Comparison of ENCODE assay signal across 21 cellular contexts in the genomic region with DNA sequence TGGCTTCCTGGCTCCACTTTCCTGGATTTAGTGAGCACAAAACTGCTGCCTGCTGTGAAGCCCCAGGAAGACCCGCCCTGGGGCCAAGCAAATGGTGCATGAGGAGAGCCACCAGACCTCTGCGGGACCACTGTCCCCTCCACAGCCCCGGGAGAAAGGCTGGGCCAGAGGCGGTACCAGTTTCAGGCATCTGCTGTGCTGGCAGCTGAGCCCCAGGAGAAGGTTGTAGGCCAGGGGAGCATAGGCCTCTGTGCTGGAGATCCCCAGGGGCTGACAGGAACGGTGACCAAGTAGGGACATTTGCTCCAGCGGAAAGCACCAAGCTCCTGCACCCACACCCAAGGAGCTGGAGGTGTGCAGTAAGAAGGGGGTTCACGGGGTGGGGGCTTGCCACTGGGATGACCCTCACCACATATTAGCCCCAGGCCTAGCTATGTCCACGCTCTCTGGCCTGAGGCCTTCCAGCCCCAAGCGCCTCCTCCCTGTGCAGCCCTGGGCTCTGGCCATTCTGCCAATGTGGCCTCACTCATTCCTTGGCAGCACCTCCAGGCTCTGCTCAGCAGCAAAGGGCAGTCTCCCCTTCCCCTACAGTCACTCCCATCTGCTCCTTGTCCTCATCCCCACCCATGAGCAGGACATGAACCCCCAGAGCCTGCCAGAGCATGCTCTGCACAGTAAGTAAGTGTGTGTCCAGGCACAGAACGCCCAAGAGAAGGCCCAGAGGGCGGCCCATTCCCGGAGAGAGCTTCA. TPM values are rescaled to one million over a fixed set of nuclear protein-coding genes. Genes with fewer than 3 reads are reported as not detected.
A peak's percentile ranks its signal among the peaks of the same experiment; 100 is the strongest.
DNase-seq lines count a peak whose midpoint lies in the region; ATAC-seq, FAIRE-seq and TF ChIP-seq lines count a peak whose summit lies in the region.
"Had no signal": no experiment of that assay in that cellular context is flagged by ENCODE, and none has a peak within 500 bp of the region (broad histone marks: within the 10 kb centered on the region; RNA-seq: fewer than 3 reads in every experiment).

No MANE protein-coding gene starts in this region.

- H3K4me3 Mint-ChIP-seq in GM23338 = no peak overlapping the region

- H3F3A ChIP-seq in GM23338 (replicated peaks; ENCODE audit: low read depth) = no peaks in the 10 kb centered on the region

- peaks cover 5% of the 10 kb centered on the region for H3K27me3 Mint-ChIP-seq in GM23338 (ENCODE audit: insufficient read depth, low read depth, poor library complexity)

- no peak for TF ChIP-seq POLR2A in K562 (conservative IDR thresholded peaks at IDR 0.05)

- CTCF ChIA-PET in K562 (lab: Yijun Ruan, JAX; ENCODE audit: low intra/inter-chr PET ratio) = interaction anchor here (0.6 kb wide), 1 partner anchor 78 kb away, joined by 3 read pairs; no protein-coding TSS in a partner anchor

- no peak overlapping the region for H3K27ac Mint-ChIP-seq in GM23338

- no peak overlapping the region for H3K4me3 ChIP-seq in GM12865 (ENCODE audit: low read depth, low read length)
- no peak overlapping the region for H3K4me3 ChIP-seq in K562
- H3K4me3 ChIP-seq in thymus (ENCODE audit: low read length) = no peak overlapping the region
- no peak overlapping the region for H3K4me3 ChIP-seq in GM23338

- H3K9me3 Mint-ChIP-seq in GM23338 = no peaks in the 10 kb centered on the region

- peaks cover 0 to 29% of the 10 kb centered on the region in 2 experiments; a peak in 4 of 5 replicates for H3K4me1 ChIP-seq in K562 (replicated peaks in 1 of 2; ENCODE audit: control insufficient read depth in 2 of 2, insufficient read depth in 2 of 2, low read length in 2 of 2)
- H3K4me1 ChIP-seq in thymus (ENCODE audit: control insufficient read depth, insufficient read depth, low read length) = peaks cover 3% of the 10 kb centered on the region
- no peaks in the 10 kb centered on the region for H3K4me1 ChIP-seq in GM23338 (ENCODE audit: insufficient read depth)

- H3K36me3 ChIP-seq in K562 (ENCODE audit: control insufficient read depth, insufficient read depth, low read length) (peaks cover 61% of the 10 kb centered on the region), thymus (ENCODE audit: control insufficient read depth, insufficient read depth) (peaks cover 33% of the 10 kb centered on the region), GM23338 (ENCODE audit: insufficient read depth) (no peaks in the 10 kb centered on the region)

- 83% methylated on average over 12 of the region's 12 CpGs for whole genome bisulfite sequencing in K562 (ENCODE audit: insufficient coverage, low coverage, missing lambda C conversion rate)
- 98% methylated on average over 12 of the region's 12 CpGs for WGBS in thymus

- in situ Hi-C loops in K562 (cut with MboI) = no loop called here

- peaks cover 22% of the 10 kb centered on the region for H3K36me3 Mint-ChIP-seq in GM23338 (ENCODE audit: low read depth)

- no TSS peak for BruUV-seq in K562 (replicated peaks; lab: Mats Ljungman, UMichigan)

- no peak for TF ChIP-seq EP300 in K562 (IDR thresholded peaks at IDR 0.05; ENCODE audit: low read length)

- TF ChIP-seq RAD21 in K562 (CRISPR knock-in tag; conservative IDR thresholded peaks at IDR 0.05 in 1 of 2, IDR thresholded peaks at IDR 0.05 in 1 of 2) = no peak

- H3K27me3 ChIP-seq in K562 (ENCODE audit: control insufficient read depth in 2 of 2, insufficient read depth in 2 of 2, low read length in 2 of 2) (no peaks in the 10 kb centered on the region), thymus (ENCODE audit: control insufficient read depth, insufficient read depth) (no peaks in the 10 kb centered on the region), GM23338 (ENCODE audit: insufficient read depth) (no peaks in the 10 kb centered on the region)

- H3K9me1 ChIP-seq in K562 (ENCODE audit: control insufficient read depth, insufficient read depth, low read length) = no peaks in the 10 kb centered on the region

- peak overlapping the region in 1 of 2 experiments; percentile 57; a peak in 2 of 4 replicates for H3K9ac ChIP-seq in K562 (ENCODE audit: insufficient read depth in 1 of 2, low read depth in 2 of 2, low read length in 2 of 2)

- H3K9me2 ChIP-seq in GM23338 (ENCODE audit: insufficient read depth) = no peaks in the 10 kb centered on the region

- H2AFZ ChIP-seq in K562 (ENCODE audit: low read depth, low read length) (no peak overlapping the region), GM23338 (no peak overlapping the region)

- no peaks in the 10 kb centered on the region for H4K20me1 ChIP-seq in K562 (replicated peaks; ENCODE audit: control insufficient read depth, insufficient read depth, low read length)
- no peaks in the 10 kb centered on the region for H4K20me1 ChIP-seq in GM23338 (replicated peaks; ENCODE audit: insufficient read depth)

- H3K27ac ChIP-seq in K562 (ENCODE audit: extremely low read depth, low read depth, low read length) = no peak overlapping the region
- peak overlapping the region; percentile 15 for H3K27ac ChIP-seq in thymus (ENCODE audit: low read depth)
- no peak overlapping the region for H3K27ac ChIP-seq in GM23338 (ENCODE audit: low read depth)
- H3K27ac ChIP-seq: HL-60 had no signal

- no peaks in the 10 kb centered on the region for H3K4me1 Mint-ChIP-seq in GM23338

- ATAC-seq in K562 = no peak
- ATAC-seq in GM23338 = no peak
- ATAC-seq in GM21447 (IDR thresholded peaks at IDR 0.05; ENCODE audit: unreplicated experiment) = no peak
- ATAC-seq: PC-3 had no signal

- H3K4me2 ChIP-seq in K562 (ENCODE audit: insufficient read depth, low read length) (no peak overlapping the region), GM23338 (no peak overlapping the region)

- POLR2A ChIA-PET in K562 (lab: Yijun Ruan, JAX) = interaction anchor here (0.6 to 2.3 kb wide), 10 partner anchors 7 to 386 kb away, joined by 3 to 12 read pairs (median 4); a partner anchor contains a TSS

- DNase-seq in GM12865 (ENCODE audit: low read depth) = peak; percentile 10
- DNase-seq in K562 (ENCODE audit: extremely low read depth in 1 of 4, low spot score in 3 of 4) = no peak
- DNase-seq in islet precursor cell = peak; percentile 47
- no peak for DNase-seq in cortex of kidney (lab: John Stamatoyannopoulos, UW)
- DNase-seq in GM23338 (ENCODE audit: low spot score) = no peak
- DNase-seq: Calu3; DMS79 treated with DMSO at 0.1 percent for 48 hours; GOT3; HCEC 1CT; Kasumi-1; NCI-H2029; NCI-H446 treated with DMSO at 0.1 percent for 48 hours; NCI-H526; NCI-H82; NK-92 treated with Interleukin-12 subunit alpha and Interleukin-12 subunit beta, amount 100 ng/mL, for 24 hours; PC-3; Right ventricle myocardium superior; T-helper 1 cell had no signal

- no peak for FAIRE-seq in K562 (lab: Jason Lieb, UNC)

- TF ChIP-seq CTCF in GM12865 (IDR thresholded peaks at IDR 0.05; ENCODE audit: insufficient read depth, low read depth, low read length, missing control alignments) (no peak), K562 (IDR thresholded peaks at IDR 0.05 in 2 of 3, conservative IDR thresholded peaks at IDR 0.05 in 1 of 3; ENCODE audit: insufficient read depth in 2 of 3, low read depth in 1 of 3, low read length in 3 of 3) (no peak), GM23338 (conservative IDR thresholded peaks at IDR 0.05; ENCODE audit: low read depth in 2 of 2) (no peak)

- intact Hi-C loops in K562 (cut with micrococcal nuclease) = no loop called here

- H3K9me3 ChIP-seq in K562 (replicated peaks; ENCODE audit: control insufficient read depth, insufficient read depth, low read depth, low read length) = no peaks in the 10 kb centered on the region
- peaks cover 3% of the 10 kb centered on the region for H3K9me3 ChIP-seq in thymus (ENCODE audit: control insufficient read depth)

- H3K79me2 ChIP-seq in K562 (ENCODE audit: control insufficient read depth, insufficient read depth, low read length) = no peaks in the 10 kb centered on the region
- no peaks in the 10 kb centered on the region for H3K79me2 ChIP-seq in GM23338 (replicated peaks; ENCODE audit: insufficient read depth)

RNA-seq across cellular contexts. Expression of a gene that starts 24.0 kb away (rescaled TPM):
- total RNA-seq in K562 (2011; cell fraction: chromatin; rRNA removed; ENCODE audit: low replicate concordance) = 125 and 360 TPM in 2 replicates
- total RNA-seq in K562 (2011; cell fraction: nucleolus; rRNA removed) = 500 and 649 TPM in 2 replicates
- 301 and 358 TPM in 2 replicates for total RNA-seq in K562 (2011; cell fraction: nucleoplasm; rRNA removed)
- 334 and 497 TPM in 2 replicates for total RNA-seq in K562 (2014; rRNA removed)
- total RNA-seq in K562 (2014; rRNA removed; fragmentation: Illumina TruSeq; extraction: Trizol) = 29.4 and 46.3 TPM in 2 replicates
- 155 and 156 TPM in 2 replicates for total RNA-seq in K562 (2015; rRNA removed; fragmentation: Illumina TruSeq; extraction: Trizol)
- total RNA-seq in K562 (2021) = 348 and 351 TPM in 2 replicates
- polyA plus RNA-seq in K562 (2011; rRNA removed) = 185 and 498 TPM in 2 replicates
- 652 and 657 TPM in 2 replicates for polyA plus RNA-seq in K562 (2011; cell fraction: cytosol; rRNA removed)
- polyA plus RNA-seq in K562 (2011; cell fraction: nucleus; rRNA removed) = 321 and 432 TPM in 2 replicates
- 279 and 699 TPM in 2 replicates for polyA plus RNA-seq in K562 (2012)
- polyA plus RNA-seq in K562 (2014; fragmentation: Illumina TruSeq; extraction: Trizol) = 108 and 305 TPM in 2 replicates
- 10 to 100 TPM; 12.5 to 39.6 TPM for polyA plus RNA-seq in K562 (2014; fragmentation: Nextera tagmentation; extraction: Ambion mirVana)
- 263 and 317 TPM in 2 replicates for polyA plus RNA-seq in K562 (2014; rRNA removed)
- polyA minus RNA-seq in K562 (2011; rRNA and poly(A)+ RNA removed) = 92.9 and 123 TPM in 2 replicates
- 148 and 344 TPM in 2 replicates for polyA minus RNA-seq in K562 (2011; cell fraction: cytosol; rRNA and poly(A)+ RNA removed)
- polyA minus RNA-seq in K562 (2011; cell fraction: nucleus; rRNA and poly(A)+ RNA removed) = 63.8 and 154 TPM in 2 replicates
- 74.5 TPM for polyA plus RNA-seq in thymus
- total RNA-seq in GM23338 (2014; rRNA removed; shearing (Covaris generic)) = 29.8 and 35.1 TPM in 2 replicates
- 29.6 and 32.6 TPM in 2 replicates for polyA plus RNA-seq in GM23338 (2016; fragmentation: Nextera tagmentation; extraction: Ambion mirVana)

RNA-seq across cellular contexts. Expression of a gene that starts 24.1 kb away (rescaled TPM):
- 156 and 367 TPM in 2 replicates for total RNA-seq in K562 (2011; cell fraction: chromatin; rRNA removed; ENCODE audit: low replicate concordance)
- total RNA-seq in K562 (2011; cell fraction: nucleolus; rRNA removed) = 176 and 216 TPM in 2 replicates
- 160 and 165 TPM in 2 replicates for total RNA-seq in K562 (2011; cell fraction: nucleoplasm; rRNA removed)
- total RNA-seq in K562 (2014; rRNA removed) (49.4 and 60.7 TPM in 2 replicates), K562 (2014; rRNA removed; fragmentation: Illumina TruSeq; extraction: Trizol) (25.1 and 32.6 TPM in 2 replicates), K562 (2015; rRNA removed; fragmentation: Illumina TruSeq; extraction: Trizol) (45.9 and 50.4 TPM in 2 replicates), K562 (2021) (78.2 and 80.2 TPM in 2 replicates)
- polyA plus RNA-seq in K562 (2011; rRNA removed) (50.2 and 93.6 TPM in 2 replicates), K562 (2014; fragmentation: Illumina TruSeq; extraction: Trizol) (45.0 and 66.1 TPM in 2 replicates), K562 (2014; fragmentation: Nextera tagmentation; extraction: Ambion mirVana) (1 to 10 TPM; 3.3 to 4.4 TPM), K562 (2014; rRNA removed) (52.5 and 57.0 TPM in 2 replicates), thymus (24.2 TPM), GM23338 (2016; fragmentation: Nextera tagmentation; extraction: Ambion mirVana) (9.2 and 12.4 TPM in 2 replicates)
- 84.2 and 98.0 TPM in 2 replicates for polyA plus RNA-seq in K562 (2011; cell fraction: cytosol; rRNA removed)
- 148 and 181 TPM in 2 replicates for polyA plus RNA-seq in K562 (2011; cell fraction: nucleus; rRNA removed)
- 83.1 and 83.5 TPM in 2 replicates for polyA plus RNA-seq in K562 (2012)
- polyA minus RNA-seq in K562 (2011; rRNA and poly(A)+ RNA removed) = 44.4 and 47.5 TPM in 2 replicates
- polyA minus RNA-seq in K562 (2011; cell fraction: cytosol; rRNA and poly(A)+ RNA removed) = 55.3 and 75.6 TPM in 2 replicates
- 57.4 and 103 TPM in 2 replicates for polyA minus RNA-seq in K562 (2011; cell fraction: nucleus; rRNA and poly(A)+ RNA removed)
- 11.2 and 14.1 TPM in 2 replicates for total RNA-seq in GM23338 (2014; rRNA removed; shearing (Covaris generic))

Comparison
In these comparisons a context has a peak if more than half of its experiments do, and no peak if none do; other contexts are left out.
1. DNase-seq: peak in GM12865 (single experiment) and islet precursor cell (single experiment); none in K562 (0 of 4), cortex of kidney (single experiment) and GM23338 (single experiment).